In genomic region chr1:26517766-26518049, GRCh38 we compare ENCODE assay signal across 1 cellular context.
TF ChIP-seq lines count a peak whose summit lies in the region.

No MANE protein-coding gene starts in this region.

TF ChIP-seq in K562, 482 proteins besides CTCF, POLR2A, EP300 and RAD21 (continued from another document):
- TF ChIP-seq CHAMP1 (IDR thresholded peaks at IDR 0.05), result no peak
- TF ChIP-seq TCF3 (CRISPR knock-in tag; IDR thresholded peaks at IDR 0.05), result 0 out of 2 replicates have a peak, but pooled peaks have one; percentile 8
- no peak for TF ChIP-seq ZBTB9 (CRISPR knock-in tag; IDR thresholded peaks at IDR 0.05)
- TF ChIP-seq BRF1 (IDR thresholded peaks at IDR 0.05; ENCODE audit: borderline replicate concordance, extremely low read depth, insufficient read length), result no peak
- TF ChIP-seq NCOA6 (IDR thresholded peaks at IDR 0.05), result no peak
- TF ChIP-seq HCFC1 (IDR thresholded peaks at IDR 0.05; ENCODE audit: low read depth, low read length), result no peak
- TF ChIP-seq PURB (CRISPR knock-in tag; IDR thresholded peaks at IDR 0.05; ENCODE audit: low read depth), result no peak
- no peak for TF ChIP-seq LEF1 (IDR thresholded peaks at IDR 0.05)
- TF ChIP-seq HMBOX1 (IDR thresholded peaks at IDR 0.05), result no peak
- TF ChIP-seq LARP7 (IDR thresholded peaks at IDR 0.05), result no peak
- peak; percentile 70 for TF ChIP-seq USF2 (CRISPR knock-in tag; IDR thresholded peaks at IDR 0.05)
- TF ChIP-seq NR4A1 (CRISPR knock-in tag; IDR thresholded peaks at IDR 0.05), result no peak
- TF ChIP-seq NR4A1 (tag; IDR thresholded peaks at IDR 0.05), result no peak
- TF ChIP-seq PPARD (CRISPR knock-in tag; IDR thresholded peaks at IDR 0.05), result no peak
- no peak for TF ChIP-seq TGIF2 (CRISPR knock-in tag; IDR thresholded peaks at IDR 0.05)
- no peak for TF ChIP-seq ZFPM2 (CRISPR knock-in tag; IDR thresholded peaks at IDR 0.05)
- no peak for TF ChIP-seq NCOR1 (IDR thresholded peaks at IDR 0.05)
- TF ChIP-seq SNAPC5 (CRISPR knock-in tag; IDR thresholded peaks at IDR 0.05), result no peak
- no peak for TF ChIP-seq NEUROD1 (IDR thresholded peaks at IDR 0.05; ENCODE audit: borderline replicate concordance, low read depth, low read length, partially characterized antibody)
- TF ChIP-seq RHOXF2B (CRISPR knock-in tag; conservative IDR thresholded peaks at IDR 0.05), result no peak
- TF ChIP-seq FOXM1 (IDR thresholded peaks at IDR 0.05; ENCODE audit: low read depth), result no peak
- TF ChIP-seq FOXM1 (CRISPR knock-in tag; IDR thresholded peaks at IDR 0.05; ENCODE audit: low read depth), result no peak
